15 cellular contexts compared by ENCODE assay signal in genomic region chr20:63471719-63472158, GRCh38. TPM values are rescaled to one million over a fixed set of nuclear protein-coding genes. Genes with fewer than 3 reads are reported as not detected.
DNase-seq lines count a peak whose midpoint lies in the region; ATAC-seq and TF ChIP-seq lines count a peak whose summit lies in the region.
"Had no signal": no experiment of that assay in that cellular context is flagged by ENCODE, and none has a peak within 500 bp of the region (broad histone marks: within the 10 kb centered on the region; RNA-seq: fewer than 3 reads in every experiment).

No MANE protein-coding gene starts in this region.

- DNase-seq in left ventricle myocardium inferior (no peak), left cardiac atrium (no peak), RWPE2 (ENCODE audit: low spot score) (peak; percentile 86), testis (no peak), SIG-M5 treated with dmso at 0.1 percent for 504 hours (lab: John Stamatoyannopoulos, UW; ENCODE audit: unreplicated experiment) (no peak), cerebellum (ENCODE audit: low spot score) (no peak)
- DNase-seq: activated CD4-positive, alpha-beta T cell treated with anti-CD3 and anti-CD28 coated beads, Interleukin-2, amount 10 ng/mL, durations not matched to agents 7 days and 5 days; activated T-cell treated with anti-CD3 and anti-CD28 coated beads, Interleukin-2, amount 50 U/mL, for 72 hours; DMS 273 treated with DMSO at 0.1 percent for 48 hours; left lung; MG63; naive thymus-derived CD4-positive, alpha-beta T cell; tibial artery had no signal

- H3K9me3 ChIP-seq in left ventricle myocardium inferior (replicated peaks) (no peaks in the 10 kb centered on the region), RWPE2 (ENCODE audit: severe bottlenecking) (no peaks in the 10 kb centered on the region), iPS-18a (ENCODE audit: control insufficient read depth, low read depth, low read length) (no peaks in the 10 kb centered on the region), testis (no peaks in the 10 kb centered on the region)
- H3K9me3 ChIP-seq: left lung, MG63, tibial artery had no signal

- H3K4me1 ChIP-seq in left ventricle myocardium inferior (peaks cover 12% of the 10 kb centered on the region), RWPE2 (ENCODE audit: insufficient read depth, poor library complexity, severe bottlenecking) (no peaks in the 10 kb centered on the region), iPS-18a (ENCODE audit: control insufficient read depth, low read depth, low read length) (peaks cover 6% of the 10 kb centered on the region), testis (no peaks in the 10 kb centered on the region)

- no peak overlapping the region for H3K27ac ChIP-seq in left ventricle myocardium inferior (replicated peaks)
- H3K27ac ChIP-seq in RWPE2 (ENCODE audit: poor library complexity, severe bottlenecking) = no peak overlapping the region
- no peak overlapping the region for H3K27ac ChIP-seq in iPS-18a (ENCODE audit: low read length)
- no peak overlapping the region for H3K27ac ChIP-seq in testis
- H3K27ac ChIP-seq: left lung, tibial artery had no signal

- intact Hi-C loops in left ventricle myocardium inferior (cut with micrococcal nuclease) = no loop called here
- intact Hi-C loops in left cardiac atrium (cut with DNase I) = no loop called here
- intact Hi-C loops in testis (cut with DNase I; ENCODE audit: low total_unique reads) = no loop called here

- H3K9ac ChIP-seq in iPS-18a (ENCODE audit: low read length) = no peak overlapping the region

- H3K4me3 ChIP-seq in left ventricle myocardium inferior (peak overlapping the region; percentile 35), RWPE2 (ENCODE audit: severe bottlenecking) (no peak overlapping the region), iPS-18a (ENCODE audit: low read length) (peak overlapping the region; percentile 68), testis (peak overlapping the region; percentile 31 to 43)
- H3K4me3 ChIP-seq: left lung, MG63, tibial artery had no signal

- H3K36me3 ChIP-seq in left ventricle myocardium inferior (no peaks in the 10 kb centered on the region), RWPE2 (ENCODE audit: low read depth) (no peaks in the 10 kb centered on the region), iPS-18a (ENCODE audit: control insufficient read depth, low read depth, low read length) (no peaks in the 10 kb centered on the region), testis (ENCODE audit: low read depth, missing control alignments) (no peaks in the 10 kb centered on the region)
- H3K36me3 ChIP-seq: left lung, MG63, tibial artery had no signal

- TF ChIP-seq CTCF in left ventricle myocardium inferior (IDR thresholded peaks at IDR 0.05; ENCODE audit: borderline replicate concordance) (no peak), RWPE2 (IDR thresholded peaks at IDR 0.05; ENCODE audit: poor library complexity, severe bottlenecking) (no peak), testis (IDR thresholded peaks at IDR 0.05) (no peak)

- no peak for TF ChIP-seq POLR2A in testis (IDR thresholded peaks at IDR 0.05)

- 1% methylated on average over 40 of the region's 49 CpGs; no CpG with 5 or more reads in 1 of the 2 donors for WGBS in testis, 2 donors

- ATAC-seq in left cardiac atrium (no peak), RWPE2 (ENCODE audit: low read depth) (no peak), GM19324 (IDR thresholded peaks at IDR 0.05; ENCODE audit: low FRiP score, unreplicated experiment) (no peak)
- ATAC-seq: left lung; naive thymus-derived CD4-positive, alpha-beta T cell had no signal

- H3K27me3 ChIP-seq in left ventricle myocardium inferior (ENCODE audit: low read depth) (peaks cover 96% of the 10 kb centered on the region), RWPE2 (ENCODE audit: insufficient read depth, poor library complexity, severe bottlenecking) (peaks cover 87% of the 10 kb centered on the region), iPS-18a (ENCODE audit: control insufficient read depth, insufficient read depth, low read length) (peaks cover 30% of the 10 kb centered on the region), testis (no peaks in the 10 kb centered on the region)

RNA-seq across cellular contexts. Expression of gene KCNQ2, which starts 0.7 kb away (rescaled TPM):
- total RNA-seq in left ventricle myocardium inferior = 2.3 TPM
- 1 to 10 TPM in 1 of 2 donors, under 1 TPM in 1; 0.91 to 2.0 TPM for total RNA-seq in left cardiac atrium
- total RNA-seq in testis = 10 to 100 TPM; 49.2 to 60.9 TPM
- 36.2 TPM for polyA plus RNA-seq in testis (ENCODE audit: insufficient read depth, low read depth, low replicate concordance)
- total RNA-seq in cerebellum = 116 TPM
- total RNA-seq: left lung had no signal
- polyA plus RNA-seq: naive thymus-derived CD4-positive, alpha-beta T cell had no signal

RNA-seq across cellular contexts. Expression of gene EEF1A2, which starts 27.1 kb away (rescaled TPM):
- total RNA-seq in left ventricle myocardium inferior (1,286 TPM), left cardiac atrium (100 to 1,000 TPM; 656 to 679 TPM), testis (10 to 100 TPM in 1 of 2 donors, 1 to 10 TPM in 1; 9.8 to 15.9 TPM), cerebellum (78.4 TPM)
- 19.1 TPM for polyA plus RNA-seq in testis (ENCODE audit: insufficient read depth, low read depth, low replicate concordance)

RNA-seq across cellular contexts. Expression of gene PPDPF, which starts 48.8 kb away (rescaled TPM):
- 371 TPM for total RNA-seq in left ventricle myocardium inferior
- 100 to 1,000 TPM; 215 to 241 TPM for total RNA-seq in left cardiac atrium
- 100 to 1,000 TPM; 431 to 529 TPM for total RNA-seq in testis
- polyA plus RNA-seq in testis (ENCODE audit: insufficient read depth, low read depth, low replicate concordance) = 207 TPM
- 48.6 TPM for total RNA-seq in cerebellum

Comparison
In these comparisons a context has a peak if more than half of its experiments do, and no peak if none do; other contexts are left out.
1. RNA of gene KCNQ2, which starts 0.7 kb away (total RNA-seq): 116 TPM in cerebellum (single experiment) and 49.2 to 60.9 TPM in testis; 2.3 TPM in left ventricle myocardium inferior (single experiment) and 0.91 to 2.0 TPM in left cardiac atrium; every median in the first group is over 10 times any median in the second.